ENCODE assay signal across 8 cellular contexts in the genomic region with DNA sequence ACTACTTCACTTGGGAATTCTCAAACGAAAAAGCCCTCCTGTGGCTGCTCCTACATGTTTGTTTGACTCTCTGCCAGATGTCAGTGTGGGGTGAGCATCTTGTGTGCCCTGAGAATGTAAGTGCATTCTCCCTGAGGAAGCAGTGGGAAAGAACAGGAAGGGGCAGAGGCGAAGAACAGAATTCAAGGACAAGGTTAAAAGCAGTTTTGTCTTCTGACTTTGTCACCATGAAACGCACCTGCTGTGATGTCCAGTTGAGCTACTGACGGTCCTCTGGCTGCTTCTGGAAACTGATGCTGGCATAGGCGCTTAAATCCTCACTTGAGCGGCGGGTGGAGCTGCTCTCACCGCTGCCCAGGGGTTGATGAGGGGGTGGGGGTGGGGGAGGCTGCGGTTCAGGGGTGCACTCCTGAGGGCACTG. TPM values are rescaled to one million over a fixed set of nuclear protein-coding genes. Genes with fewer than 3 reads are reported as not detected.
DNase-seq lines count a peak whose midpoint lies in the region; ATAC-seq and TF ChIP-seq lines count a peak whose summit lies in the region.

No MANE protein-coding gene starts in this region.

- H3K9me3 ChIP-seq in left lung (no peaks in the 10 kb centered on the region), transverse colon (no peaks in the 10 kb centered on the region)

- TF ChIP-seq POLR2A in transverse colon (IDR thresholded peaks at IDR 0.05), result no peak

- in situ Hi-C loops in transverse colon (cut with MboI; ENCODE audit: low pct_ligation_motif_present in 1 of 4, low pct_unique_long_range_greater_than_20kb in 1 of 4, low sequenced_read_pairs in 3 of 4), result loop anchor here in 1 of 4 donors (25.0 kb wide), 1 partner anchor 132 kb away; no protein-coding TSS in a partner anchor

- 14 to 53% methylated on average over 1 to 9 of the region's 9 CpGs for WGBS in transverse colon (ENCODE audit: low coverage in 1 of 2), 2 donors

- H3K4me1 Mint-ChIP-seq in activated CD8-positive, alpha-beta T cell treated with anti-CD3 and anti-CD28 coated beads, Interleukin-2, amount 10 ng/mL, durations not matched to agents 7 days and 5 days (ENCODE audit: low read depth), result peaks cover 72% of the 10 kb centered on the region
- H3K4me1 Mint-ChIP-seq in activated CD8-positive, alpha-beta T cell treated with anti-CD3 and anti-CD28 coated beads for 36 hours (ENCODE audit: low read depth), result peaks cover 61% of the 10 kb centered on the region
- H3K4me1 Mint-ChIP-seq in effector memory CD8-positive, alpha-beta T cell (ENCODE audit: low read depth in 2 of 2), result peaks cover 11% of the 10 kb centered on the region in 2 donors

- H3K9me3 Mint-ChIP-seq in activated CD8-positive, alpha-beta T cell treated with anti-CD3 and anti-CD28 coated beads, Interleukin-2, amount 10 ng/mL, durations not matched to agents 7 days and 5 days (ENCODE audit: insufficient read depth), result no peaks in the 10 kb centered on the region
- no peaks in the 10 kb centered on the region for H3K9me3 Mint-ChIP-seq in activated CD8-positive, alpha-beta T cell treated with anti-CD3 and anti-CD28 coated beads for 36 hours
- no peaks in the 10 kb centered on the region for H3K9me3 Mint-ChIP-seq in effector memory CD8-positive, alpha-beta T cell

- peaks cover 43% of the 10 kb centered on the region for H3K36me3 Mint-ChIP-seq in activated CD8-positive, alpha-beta T cell treated with anti-CD3 and anti-CD28 coated beads, Interleukin-2, amount 10 ng/mL, durations not matched to agents 7 days and 5 days (ENCODE audit: low read depth)
- peaks cover 17% of the 10 kb centered on the region for H3K36me3 Mint-ChIP-seq in activated CD8-positive, alpha-beta T cell treated with anti-CD3 and anti-CD28 coated beads for 36 hours (ENCODE audit: low read depth)
- H3K36me3 Mint-ChIP-seq in effector memory CD8-positive, alpha-beta T cell (ENCODE audit: insufficient read depth), result peaks cover 11% of the 10 kb centered on the region

- H3K36me3 ChIP-seq in left lung (no peaks in the 10 kb centered on the region), transverse colon (no peaks in the 10 kb centered on the region)

- POLR2A ChIA-PET in activated CD8-positive, alpha-beta T cell treated with anti-CD3 and anti-CD28 coated beads, Interleukin-2, amount 10 ng/mL, durations not matched to agents 7 days and 5 days (lab: Charles Lee), result interaction anchor here (0.6 kb wide), 1 partner anchor 16 kb away, joined by 6 read pairs; no protein-coding TSS in a partner anchor
- POLR2A ChIA-PET in activated CD8-positive, alpha-beta T cell treated with anti-CD3 and anti-CD28 coated beads for 36 hours (lab: Charles Lee), result interaction anchor here (2.9 kb wide), 1 partner anchor 41 kb away, joined by 9 read pairs; a partner anchor contains a TSS

- peak overlapping the region; percentile 0 for H3K4me3 Mint-ChIP-seq in activated CD8-positive, alpha-beta T cell treated with anti-CD3 and anti-CD28 coated beads, Interleukin-2, amount 10 ng/mL, durations not matched to agents 7 days and 5 days
- H3K4me3 Mint-ChIP-seq in activated CD8-positive, alpha-beta T cell treated with anti-CD3 and anti-CD28 coated beads for 36 hours, result no peak overlapping the region
- H3K4me3 Mint-ChIP-seq in effector memory CD8-positive, alpha-beta T cell, result no peak overlapping the region

- intact Hi-C loops in activated CD8-positive, alpha-beta T cell treated with anti-CD3 and anti-CD28 coated beads for 36 hours (cut with micrococcal nuclease), result no loop called here
- intact Hi-C loops in left lung (cut with DNase I) (loop anchor here in 1 of 2 donors (10.0 kb wide), 2 partner anchors 140 to 580 kb away; no protein-coding TSS in a partner anchor), transverse colon (cut with DNase I; ENCODE audit: low total_unique reads) (loop anchor here (5.0 to 10.0 kb wide), 2 partner anchors 162 to 580 kb away; no protein-coding TSS in a partner anchor)

- H3K27me3 ChIP-seq in left lung (peaks cover 0 to 34% of the 10 kb centered on the region in 2 donors), transverse colon (no peaks in the 10 kb centered on the region)

- DNase-seq in activated CD8-positive, alpha-beta T cell treated with anti-CD3 and anti-CD28 coated beads, Interleukin-2, amount 10 ng/mL, durations not matched to agents 7 days and 5 days, result no peak
- no peak for DNase-seq in activated CD8-positive, alpha-beta T cell treated with anti-CD3 and anti-CD28 coated beads for 36 hours
- DNase-seq in left lung (peak in 1 of 2 donors; percentile 28), transverse colon (no peak)
- DNase-seq in effector memory CD8-positive, alpha-beta T cell, result no peak

- H3K27me3 Mint-ChIP-seq in activated CD8-positive, alpha-beta T cell treated with anti-CD3 and anti-CD28 coated beads, Interleukin-2, amount 10 ng/mL, durations not matched to agents 7 days and 5 days (ENCODE audit: low read depth), result no peaks in the 10 kb centered on the region
- H3K27me3 Mint-ChIP-seq in activated CD8-positive, alpha-beta T cell treated with anti-CD3 and anti-CD28 coated beads for 36 hours, result no peaks in the 10 kb centered on the region
- H3K27me3 Mint-ChIP-seq in effector memory CD8-positive, alpha-beta T cell, result no peaks in the 10 kb centered on the region

- CTCF ChIA-PET in activated CD8-positive, alpha-beta T cell treated with anti-CD3 and anti-CD28 coated beads, Interleukin-2, amount 10 ng/mL, durations not matched to agents 7 days and 5 days (lab: Charles Lee), result interaction anchor here (0.9 kb wide), 1 partner anchor 9 kb away, joined by 3 read pairs; no protein-coding TSS in a partner anchor
- CTCF ChIA-PET in activated CD8-positive, alpha-beta T cell treated with anti-CD3 and anti-CD28 coated beads for 36 hours (lab: Charles Lee), result interaction anchor here (1.2 kb wide), 1 partner anchor 27 kb away, joined by 3 read pairs; no protein-coding TSS in a partner anchor

- ATAC-seq in activated CD8-positive, alpha-beta T cell treated with anti-CD3 and anti-CD28 coated beads, Interleukin-2, amount 10 ng/mL, durations not matched to agents 7 days and 5 days, result no peak
- ATAC-seq in activated CD8-positive, alpha-beta T cell treated with anti-CD3 and anti-CD28 coated beads for 36 hours, result no peak
- ATAC-seq in left lung (no peak), HG03442 (IDR thresholded peaks at IDR 0.05; ENCODE audit: unreplicated experiment) (no peak), GM18870 (IDR thresholded peaks at IDR 0.05; ENCODE audit: unreplicated experiment) (no peak)
- ATAC-seq in effector memory CD8-positive, alpha-beta T cell (replicated peaks), result no peak

- no peak for TF ChIP-seq EP300 in transverse colon (IDR thresholded peaks at IDR 0.05; ENCODE audit: low read depth)

- TF ChIP-seq CTCF in activated CD8-positive, alpha-beta T cell treated with anti-CD3 and anti-CD28 coated beads for 36 hours (IDR thresholded peaks at IDR 0.05), result no peak
- TF ChIP-seq CTCF in left lung (IDR thresholded peaks at IDR 0.05) (no peak), transverse colon (IDR thresholded peaks at IDR 0.05) (no peak)

- H3K27ac Mint-ChIP-seq in activated CD8-positive, alpha-beta T cell treated with anti-CD3 and anti-CD28 coated beads, Interleukin-2, amount 10 ng/mL, durations not matched to agents 7 days and 5 days, result no peak overlapping the region
- no peak overlapping the region for H3K27ac Mint-ChIP-seq in activated CD8-positive, alpha-beta T cell treated with anti-CD3 and anti-CD28 coated beads for 36 hours
- peak overlapping the region in 1 of 2 donors; percentile 49 for H3K27ac Mint-ChIP-seq in effector memory CD8-positive, alpha-beta T cell

- H3K4me3 ChIP-seq in left lung (peak overlapping the region; percentile 57 to 68), transverse colon (peak overlapping the region; percentile 25 to 78 (median 56))

- H3K27ac ChIP-seq in angular gyrus (ENCODE audit: low read depth, low read length), result peak overlapping the region; percentile 26
- peak overlapping the region; percentile 46 to 91 for H3K27ac ChIP-seq in left lung
- H3K27ac ChIP-seq in transverse colon, result peak overlapping the region; percentile 93 to 96 (median 94)

- H3K4me1 ChIP-seq in left lung, result peaks cover 13 to 53% of the 10 kb centered on the region in 2 donors
- H3K4me1 ChIP-seq in transverse colon, result peaks cover 0 to 37% (median 25%) of the 10 kb centered on the region in 4 donors

RNA-seq across cellular contexts. Expression of a gene that starts 4.9 kb away (rescaled TPM):
- total RNA-seq in activated CD8-positive, alpha-beta T cell treated with anti-CD3 and anti-CD28 coated beads, Interleukin-2, amount 10 ng/mL, durations not matched to agents 7 days and 5 days, result 1 to 10 TPM; 7.3 to 9.6 TPM
- 1 to 10 TPM; 3.5 to 4.0 TPM for total RNA-seq in activated CD8-positive, alpha-beta T cell treated with anti-CD3 and anti-CD28 coated beads for 36 hours
- total RNA-seq in left lung (10 to 100 TPM; 13.3 to 15.9 TPM), transverse colon (10 to 100 TPM in 3 of 4 donors, 1 to 10 TPM in 1; 6.2 to 20.9 (median 12.8) TPM)

RNA-seq across cellular contexts. Expression of a gene that starts 41.1 kb away (rescaled TPM):
- total RNA-seq in activated CD8-positive, alpha-beta T cell treated with anti-CD3 and anti-CD28 coated beads, Interleukin-2, amount 10 ng/mL, durations not matched to agents 7 days and 5 days, result 10 to 100 TPM; 23.4 to 29.5 TPM
- 10 to 100 TPM; 34.3 to 35.9 TPM for total RNA-seq in activated CD8-positive, alpha-beta T cell treated with anti-CD3 and anti-CD28 coated beads for 36 hours
- total RNA-seq in left lung (10 to 100 TPM; 33.3 to 40.1 TPM), transverse colon (10 to 100 TPM; 11.9 to 47.5 (median 22.5) TPM)

Comparison
In these comparisons a context has a peak if more than half of its experiments do, and no peak if none do; other contexts are left out.
1. H3K27ac ChIP-seq: peak in every context shown above with its lines; median percentile 94 in transverse colon; 68 in left lung; 26 in angular gyrus.